Comparison of ENCODE assay signal across 17 cellular contexts in the genomic region with DNA sequence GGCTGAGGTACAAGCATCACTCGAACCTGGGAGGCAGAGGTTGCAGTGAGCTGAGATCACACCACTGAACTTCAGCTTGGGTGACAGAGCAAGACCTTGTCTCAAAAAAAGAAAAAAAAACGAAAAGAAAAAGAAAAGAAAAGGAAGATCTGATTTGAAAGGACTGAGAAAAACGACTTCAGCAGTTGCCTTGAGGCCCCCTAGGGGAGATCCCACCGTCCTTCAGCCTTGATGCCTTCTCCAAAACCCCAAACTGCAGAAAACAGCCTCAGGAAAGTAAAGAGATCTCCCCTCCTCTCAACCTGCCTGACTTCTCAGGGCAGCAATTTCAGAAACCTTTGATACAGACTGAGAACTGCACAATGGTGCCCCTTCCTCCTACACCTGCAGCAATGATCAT. TPM values are rescaled to one million over a fixed set of nuclear protein-coding genes. Genes with fewer than 3 reads are reported as not detected.
DNase-seq lines count a peak whose midpoint lies in the region; ATAC-seq and TF ChIP-seq lines count a peak whose summit lies in the region.
"Had no signal": no experiment of that assay in that cellular context is flagged by ENCODE, and none has a peak within 500 bp of the region (broad histone marks: within the 10 kb centered on the region; RNA-seq: fewer than 3 reads in every experiment).

No MANE protein-coding gene starts in this region.

- no peaks in the 10 kb centered on the region for H3K9me2 ChIP-seq in OCI-LY7 (ENCODE audit: insufficient read depth, low read length)

- no peaks in the 10 kb centered on the region for H3K9me3 Mint-ChIP-seq in stimulated activated effector memory CD8-positive, alpha-beta T cell treated with anti-CD3 and anti-CD28 coated beads, Interleukin-12 subunit alpha, Interleukin-12 subunit beta, amount 100 ng/mL, for 72 hours
- no peaks in the 10 kb centered on the region for H3K9me3 Mint-ChIP-seq in activated T-cell treated with anti-CD3 and anti-CD28 coated beads, Interleukin-2, amount 50 U/mL, for 72 hours

- H3K9me3 ChIP-seq in OCI-LY7 (ENCODE audit: low read length): no peaks in the 10 kb centered on the region

- H3K4me1 Mint-ChIP-seq in stimulated activated effector memory CD8-positive, alpha-beta T cell treated with anti-CD3 and anti-CD28 coated beads, Interleukin-12 subunit alpha, Interleukin-12 subunit beta, amount 100 ng/mL, for 72 hours: no peaks in the 10 kb centered on the region
- no peaks in the 10 kb centered on the region for H3K4me1 Mint-ChIP-seq in activated T-cell treated with anti-CD3 and anti-CD28 coated beads, Interleukin-2, amount 50 U/mL, for 72 hours (ENCODE audit: low read depth)

- no peak overlapping the region for H3K4me3 Mint-ChIP-seq in stimulated activated effector memory CD8-positive, alpha-beta T cell treated with anti-CD3 and anti-CD28 coated beads, Interleukin-12 subunit alpha, Interleukin-12 subunit beta, amount 100 ng/mL, for 72 hours
- no peak overlapping the region for H3K4me3 Mint-ChIP-seq in activated T-cell treated with anti-CD3 and anti-CD28 coated beads, Interleukin-2, amount 50 U/mL, for 72 hours

- H3K27ac Mint-ChIP-seq in stimulated activated effector memory CD8-positive, alpha-beta T cell treated with anti-CD3 and anti-CD28 coated beads, Interleukin-12 subunit alpha, Interleukin-12 subunit beta, amount 100 ng/mL, for 72 hours: peak overlapping the region; percentile 7
- no peak overlapping the region for H3K27ac Mint-ChIP-seq in activated T-cell treated with anti-CD3 and anti-CD28 coated beads, Interleukin-2, amount 50 U/mL, for 72 hours

- no peaks in the 10 kb centered on the region for H4K20me1 ChIP-seq in OCI-LY7 (ENCODE audit: insufficient read depth, low read length)

- H3K36me3 ChIP-seq in OCI-LY7 (ENCODE audit: insufficient read depth, low read length): no peaks in the 10 kb centered on the region

- CTCF ChIA-PET in OCI-LY7 (lab: Charles Lee; ENCODE audit: unreplicated experiment): no interaction called here

- no peak overlapping the region for H3K27ac ChIP-seq in OCI-LY7 (ENCODE audit: low read depth, low read length, poor library complexity, severe bottlenecking)
- H3K27ac ChIP-seq: 22Rv1, parathyroid adenoma, RWPE1 had no signal

- H3K27me3 Mint-ChIP-seq in activated T-cell treated with anti-CD3 and anti-CD28 coated beads, Interleukin-2, amount 50 U/mL, for 72 hours (ENCODE audit: low read depth): no peaks in the 10 kb centered on the region

- no peak for ATAC-seq in stimulated activated effector memory CD8-positive, alpha-beta T cell treated with anti-CD3 and anti-CD28 coated beads, Interleukin-12 subunit alpha, Interleukin-12 subunit beta, amount 100 ng/mL, for 72 hours
- no peak for ATAC-seq in GM19397 (IDR thresholded peaks at IDR 0.05; ENCODE audit: unreplicated experiment)
- ATAC-seq in activated T-cell treated with anti-CD3 and anti-CD28 coated beads, Interleukin-2, amount 50 U/mL, for 72 hours (replicated peaks in 1 of 2): no peak

- H3K4me2 ChIP-seq in OCI-LY7 (ENCODE audit: low read length): peak overlapping the region; percentile 31

- DNase-seq in DMS 273 (lab: John Stamatoyannopoulos, UW; ENCODE audit: unreplicated experiment): peak; percentile 7
- no peak for DNase-seq in DMS 273 treated with DMSO at 0.1 percent for 48 hours (lab: John Stamatoyannopoulos, UW)
- peak; percentile 67 for DNase-seq in OCI-LY7 (ENCODE audit: low spot score)
- no peak for DNase-seq in fibroblast of mammary gland (ENCODE audit: low read depth)
- DNase-seq in stimulated activated effector memory CD8-positive, alpha-beta T cell treated with anti-CD3 and anti-CD28 coated beads, Interleukin-12 subunit alpha, Interleukin-12 subunit beta, amount 100 ng/mL, for 72 hours (ENCODE audit: low spot score in 2 of 2): no peak
- no peak for DNase-seq in HUDEP-2 (lab: John Stamatoyannopoulos, UW; ENCODE audit: unreplicated experiment in 76 of 76)
- DNase-seq in activated T-cell treated with anti-CD3 and anti-CD28 coated beads, Interleukin-2, amount 50 U/mL, for 72 hours: no peak
- DNase-seq: activated naive CD4-positive, alpha-beta T cell treated with anti-CD3 and anti-CD28 coated beads, Interleukin-2, amount 50 U/mL, for 16 hours; DMS153; mesenchymal stem cell; NCI-H1417 treated with DMSO at 0.1 percent for 48 hours; NCI-H510A treated with DMSO at 0.1 percent for 48 hours; trophoblast cell had no signal

- BruUV-seq in OCI-LY7 (replicated peaks; lab: Mats Ljungman, UMichigan): no TSS peak

- peak overlapping the region; percentile 77; the same call in 1 of the 2 replicates for H2AFZ ChIP-seq in OCI-LY7 (ENCODE audit: low read length)
- H2AFZ ChIP-seq: parathyroid adenoma had no signal

- no peaks in the 10 kb centered on the region for H3K36me3 Mint-ChIP-seq in stimulated activated effector memory CD8-positive, alpha-beta T cell treated with anti-CD3 and anti-CD28 coated beads, Interleukin-12 subunit alpha, Interleukin-12 subunit beta, amount 100 ng/mL, for 72 hours
- H3K36me3 Mint-ChIP-seq in activated T-cell treated with anti-CD3 and anti-CD28 coated beads, Interleukin-2, amount 50 U/mL, for 72 hours (ENCODE audit: insufficient read depth in 2 of 2): no peaks in the 10 kb centered on the region

- POLR2A ChIA-PET in OCI-LY7 (lab: Charles Lee): interaction anchor here (0.6 to 1.1 kb wide), 7 partner anchors 9 to 53 kb away, joined by 3 to 7 read pairs (median 3); no protein-coding TSS in a partner anchor

- H3K4me1 ChIP-seq in OCI-LY7 (ENCODE audit: insufficient read depth, low read length, poor library complexity, severe bottlenecking): peaks cover 47% of the 10 kb centered on the region
- H3K4me1 ChIP-seq: parathyroid adenoma had no signal

- H3K4me3 ChIP-seq in OCI-LY7 (ENCODE audit: low read depth, low read length, poor library complexity, severe bottlenecking): no peak overlapping the region
- no peak overlapping the region for H3K4me3 ChIP-seq in fibroblast of mammary gland (ENCODE audit: control insufficient read depth, low read depth, low read length)

- TF ChIP-seq CTCF in OCI-LY7 (conservative IDR thresholded peaks at IDR 0.05; ENCODE audit: low read length) (peak; percentile 82), fibroblast of mammary gland (conservative IDR thresholded peaks at IDR 0.05; ENCODE audit: control insufficient read depth, insufficient read depth, low read depth, low read length) (peak; percentile 28)

- intact Hi-C loops in OCI-LY7 (cut with micrococcal nuclease; ENCODE audit: unreplicated experiment): loop anchor here (1.0 kb wide), 2 partner anchors 24 to 103 kb away; no protein-coding TSS in a partner anchor

- no peaks in the 10 kb centered on the region for H3K79me2 ChIP-seq in OCI-LY7 (ENCODE audit: insufficient read depth, low read depth, low read length)
- H3K79me2 ChIP-seq: parathyroid adenoma had no signal

RNA-seq across cellular contexts. Expression of a gene that starts 50.9 kb away (rescaled TPM):
- 12.0 and 16.3 TPM in 2 replicates for total RNA-seq in OCI-LY7 (2014; rRNA removed; shearing (Covaris generic))
- 18.8 and 24.2 TPM in 2 replicates for total RNA-seq in OCI-LY7 (2022)
- 1 to 10 TPM; 3.1 to 3.2 TPM for total RNA-seq in activated T-cell treated with anti-CD3 and anti-CD28 coated beads, Interleukin-2, amount 50 U/mL, for 72 hours

Comparison
In these comparisons a context has a peak if more than half of its experiments do, and no peak if none do; other contexts are left out.
1. DNase-seq: peak in DMS 273 (single experiment) and OCI-LY7 (single experiment); none in DMS 273 treated with DMSO at 0.1 percent for 48 hours (single experiment), fibroblast of mammary gland (single experiment), stimulated activated effector memory CD8-positive, alpha-beta T cell treated with anti-CD3 and anti-CD28 coated beads, Interleukin-12 subunit alpha, Interleukin-12 subunit beta, amount 100 ng/mL, for 72 hours (0 of 2), HUDEP-2 (0 of 76) and activated T-cell treated with anti-CD3 and anti-CD28 coated beads, Interleukin-2, amount 50 U/mL, for 72 hours (0 of 2).